ENCODE assay signal across 22 cellular contexts in the genomic region with DNA sequence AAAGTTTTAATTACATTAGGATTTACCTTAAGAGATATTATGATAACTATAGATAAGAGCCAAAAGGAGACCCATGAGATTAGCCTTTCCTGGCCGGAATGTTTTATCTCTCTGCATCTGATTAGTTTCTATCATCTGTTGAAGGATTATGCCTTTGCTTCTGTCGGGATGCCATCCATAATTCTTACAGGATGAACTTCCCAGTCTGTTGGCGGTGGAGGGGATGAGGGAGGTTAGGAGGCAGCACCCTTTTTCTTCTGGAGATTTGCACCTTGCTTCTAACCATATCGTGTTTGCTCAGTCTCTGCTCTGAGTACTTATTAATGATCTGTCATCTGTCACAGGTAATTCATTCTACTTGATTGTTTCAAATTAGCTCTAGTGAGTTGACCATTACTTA.
"Had no signal": no experiment of that assay in that cellular context is flagged by ENCODE, and none has a peak within 500 bp of the region (broad histone marks: within the 10 kb centered on the region; RNA-seq: fewer than 3 reads in every experiment).

No MANE protein-coding gene starts in this region.

- H3K9ac ChIP-seq: parathyroid adenoma had no signal

- H3K36me3 ChIP-seq: left ventricle myocardium inferior, right atrium auricular region, right lobe of liver, tibial nerve, uterus had no signal

- H3K79me2 ChIP-seq: parathyroid adenoma had no signal

- H3K4me3 ChIP-seq: left ventricle myocardium inferior, lung, mucosa of descending colon, right atrium auricular region, right lobe of liver, smooth muscle cell, tibial nerve, uterus had no signal

- H3K4me1 ChIP-seq: left ventricle myocardium inferior, parathyroid adenoma, right atrium auricular region, right lobe of liver, tibial nerve, uterus had no signal

- H3K4me2 ChIP-seq: smooth muscle cell had no signal

- H3K27ac ChIP-seq: left ventricle myocardium inferior, parathyroid adenoma, right atrium auricular region, right lobe of liver, tibial nerve, uterus had no signal

- H3K27me3 ChIP-seq: right atrium auricular region, right lobe of liver, tibial nerve, uterus had no signal

- DNase-seq: islet precursor cell; left ventricle myocardium inferior; midbrain; mucosa of descending colon; naive thymus-derived CD4-positive, alpha-beta T cell; nucleus accumbens; right lobe of liver; stimulated activated CD4-positive, alpha-beta T cell treated with anti-CD3 and anti-CD28 coated beads, Interleukin-1b, Interleukin-23, amount 100 ng/mL, for 48 hours; stimulated activated CD4-positive, alpha-beta T cell treated with anti-CD3 and anti-CD28 coated beads, Interleukin-2, amount 100 ng/mL, for 48 hours; stimulated activated CD4-positive, alpha-beta T cell treated with anti-CD3 and anti-CD28 coated beads, Interleukin-4, amount 100 ng/mL, for 4 hours; stimulated activated CD8-positive, alpha-beta memory T cell treated with anti-CD3 and anti-CD28 coated beads, Interleukin-4, amount 100 ng/mL, for 48 hours; stimulated activated naive CD4-positive, alpha-beta T cell treated with Interleukin-2 at 50 U/mL for 16 hours; stimulated activated naive CD8-positive, alpha-beta T cell treated with anti-CD3 and anti-CD28 coated beads, Interleukin-15, amount 100 ng/mL, for 72 hours; substantia nigra; uterus had no signal

- ATAC-seq: mucosa of descending colon; naive thymus-derived CD4-positive, alpha-beta T cell; natural killer cell treated with Interleukin-12 subunit alpha and Interleukin-12 subunit beta and Interleukin-15 and Interleukin-18, amount 100 ng/mL, for 72 hours; right lobe of liver; stimulated activated memory B cell treated with anti-CD40 and anti-IgM and Interleukin-4, amounts not matched to agents 10 μg/mL and 1 μg/mL and 100 μg/mL, for 72 hours; stimulated activated naive CD8-positive, alpha-beta T cell treated with anti-CD3 and anti-CD28 coated beads, Interleukin-15, amount 100 ng/mL, for 72 hours had no signal
